Comparison of ENCODE assay signal across 21 cellular contexts in genomic region chr7:2966466-2967078, GRCh38.
A peak's percentile ranks its signal among the peaks of the same experiment; 100 is the strongest.
DNase-seq lines count a peak whose midpoint lies in the region; ATAC-seq and TF ChIP-seq lines count a peak whose summit lies in the region.
"Had no signal": no experiment of that assay in that cellular context is flagged by ENCODE, and none has a peak within 500 bp of the region (broad histone marks: within the 10 kb centered on the region; RNA-seq: fewer than 3 reads in every experiment).

No MANE protein-coding gene starts in this region.

- H3K36me3 Mint-ChIP-seq in activated CD8-positive, alpha-beta T cell treated with anti-CD3 and anti-CD28 coated beads, Interleukin-2, amount 10 ng/mL, durations not matched to agents 7 days and 5 days (ENCODE audit: low read depth) = peaks cover 53% of the 10 kb centered on the region
- peaks cover 18 to 22% of the 10 kb centered on the region in 2 donors for H3K36me3 Mint-ChIP-seq in naive B cell
- H3K36me3 Mint-ChIP-seq in CD14-positive monocyte = no peaks in the 10 kb centered on the region

- TF ChIP-seq CTCF in CD14-positive monocyte (IDR thresholded peaks at IDR 0.05) = no peak

- H3K27ac Mint-ChIP-seq in activated CD8-positive, alpha-beta T cell treated with anti-CD3 and anti-CD28 coated beads, Interleukin-2, amount 10 ng/mL, durations not matched to agents 7 days and 5 days = peak overlapping the region; percentile 1
- H3K27ac Mint-ChIP-seq in naive B cell (peak overlapping the region in 4 of 6 donors; percentile 21 to 92 (median 80)), CD14-positive monocyte (peak overlapping the region in 1 of 7 donors; percentile 12)
- H3K27ac Mint-ChIP-seq: endodermal cell had no signal

- no peak for ATAC-seq in left ventricle myocardium superior
- ATAC-seq in activated CD8-positive, alpha-beta T cell treated with anti-CD3 and anti-CD28 coated beads, Interleukin-2, amount 10 ng/mL, durations not matched to agents 7 days and 5 days = no peak
- no peak for ATAC-seq in naive B cell (ENCODE audit: low read depth in 2 of 2)
- ATAC-seq: gastroesophageal sphincter, Panc1 had no signal

- H3K27me3 Mint-ChIP-seq in activated CD8-positive, alpha-beta T cell treated with anti-CD3 and anti-CD28 coated beads, Interleukin-2, amount 10 ng/mL, durations not matched to agents 7 days and 5 days (ENCODE audit: low read depth) = no peaks in the 10 kb centered on the region
- H3K27me3 Mint-ChIP-seq in naive B cell (no peaks in the 10 kb centered on the region), CD14-positive monocyte (ENCODE audit: low read depth in 3 of 3) (peaks cover 0 to 1% (median 0%) of the 10 kb centered on the region in 3 donors)
- H3K27me3 Mint-ChIP-seq: CD4-positive, alpha-beta memory T cell had no signal

- CTCF ChIA-PET in activated CD8-positive, alpha-beta T cell treated with anti-CD3 and anti-CD28 coated beads, Interleukin-2, amount 10 ng/mL, durations not matched to agents 7 days and 5 days (lab: Charles Lee) = interaction anchor here (1.1 to 2.6 kb wide), 2 partner anchors 12 to 46 kb away, joined by 3 to 8 read pairs; no protein-coding TSS in a partner anchor

- intact Hi-C loops in cardiac septum (cut with DNase I) (no loop called here), left ventricle myocardium superior (cut with micrococcal nuclease) (no loop called here), CD14-positive monocyte (cut with micrococcal nuclease) (loop anchor here in 1 of 2 donors (10.0 kb wide), 1 partner anchor 92 kb away; no protein-coding TSS in a partner anchor)

- H3K4me3 Mint-ChIP-seq in activated CD8-positive, alpha-beta T cell treated with anti-CD3 and anti-CD28 coated beads, Interleukin-2, amount 10 ng/mL, durations not matched to agents 7 days and 5 days = no peak overlapping the region
- H3K4me3 Mint-ChIP-seq in naive B cell (peak overlapping the region in 1 of 8 donors; percentile 27), CD14-positive monocyte (no peak overlapping the region)
- H3K4me3 Mint-ChIP-seq: activated T-helper 1 cell treated with anti-CD3 and anti-CD28 coated beads, Interleukin-12 subunit alpha, Interleukin-12 subunit beta, Interleukin-2, Interleukin-4 antibody, amounts not matched to agents 30 ng/mL and 10 ng/mL and 1 ng/mL, durations not matched to agents 14 hours and 24 hours and 36 hours; endodermal cell had no signal

- POLR2A ChIA-PET in activated CD8-positive, alpha-beta T cell treated with anti-CD3 and anti-CD28 coated beads, Interleukin-2, amount 10 ng/mL, durations not matched to agents 7 days and 5 days (lab: Charles Lee) = interaction anchor here (0.8 to 1.2 kb wide), 2 partner anchors 10 to 96 kb away, joined by 3 to 4 read pairs; no protein-coding TSS in a partner anchor

- peaks cover 27% of the 10 kb centered on the region for H3K4me1 Mint-ChIP-seq in activated CD8-positive, alpha-beta T cell treated with anti-CD3 and anti-CD28 coated beads, Interleukin-2, amount 10 ng/mL, durations not matched to agents 7 days and 5 days (ENCODE audit: low read depth)
- H3K4me1 Mint-ChIP-seq in naive B cell (peaks cover 23 to 35% (median 31%) of the 10 kb centered on the region in 3 donors), CD14-positive monocyte (peaks cover 9% of the 10 kb centered on the region)

- peaks cover 23% of the 10 kb centered on the region for H3K9me3 Mint-ChIP-seq in activated CD8-positive, alpha-beta T cell treated with anti-CD3 and anti-CD28 coated beads, Interleukin-2, amount 10 ng/mL, durations not matched to agents 7 days and 5 days (ENCODE audit: insufficient read depth)
- H3K9me3 Mint-ChIP-seq in naive B cell (peaks cover 0 to 25% (median 19%) of the 10 kb centered on the region in 7 donors), CD14-positive monocyte (peaks cover 0 to 12% (median 9%) of the 10 kb centered on the region in 7 donors)

- DNase-seq in cardiac septum (ENCODE audit: low spot score) = peak; percentile 24
- DNase-seq in left ventricle myocardium superior = no peak
- DNase-seq in activated CD8-positive, alpha-beta T cell treated with anti-CD3 and anti-CD28 coated beads, Interleukin-2, amount 10 ng/mL, durations not matched to agents 7 days and 5 days = peak; percentile 18
- no peak for DNase-seq in naive B cell
- DNase-seq in NCI-H1417 treated with DMSO at 0.1 percent for 48 hours (lab: John Stamatoyannopoulos, UW) = no peak
- no peak for DNase-seq in NCI-H1417 (lab: John Stamatoyannopoulos, UW)
- DNase-seq in CD14-positive monocyte (ENCODE audit: low spot score) = no peak
- DNase-seq: brain microvascular endothelial cell; CD4-positive, alpha-beta memory T cell; DMS53; endodermal cell; esophagus squamous epithelium; GDM1; NCI-H1436; NCI-H510A; nucleus accumbens; stimulated activated CD4-positive, alpha-beta T cell treated with anti-CD3 and anti-CD28 coated beads, Interleukin-4, amount 100 ng/mL, for 4 hours; T-helper 1 cell had no signal

Comparison
In these comparisons a context has a peak if more than half of its experiments do, and no peak if none do; other contexts are left out.
1. DNase-seq: peak in cardiac septum (single experiment) and activated CD8-positive, alpha-beta T cell treated with anti-CD3 and anti-CD28 coated beads, Interleukin-2, amount 10 ng/mL, durations not matched to agents 7 days and 5 days (single experiment); none in left ventricle myocardium superior (single experiment), naive B cell (single experiment), NCI-H1417 treated with DMSO at 0.1 percent for 48 hours (single experiment), NCI-H1417 (0 of 3) and CD14-positive monocyte (single experiment).